In the genomic region with DNA sequence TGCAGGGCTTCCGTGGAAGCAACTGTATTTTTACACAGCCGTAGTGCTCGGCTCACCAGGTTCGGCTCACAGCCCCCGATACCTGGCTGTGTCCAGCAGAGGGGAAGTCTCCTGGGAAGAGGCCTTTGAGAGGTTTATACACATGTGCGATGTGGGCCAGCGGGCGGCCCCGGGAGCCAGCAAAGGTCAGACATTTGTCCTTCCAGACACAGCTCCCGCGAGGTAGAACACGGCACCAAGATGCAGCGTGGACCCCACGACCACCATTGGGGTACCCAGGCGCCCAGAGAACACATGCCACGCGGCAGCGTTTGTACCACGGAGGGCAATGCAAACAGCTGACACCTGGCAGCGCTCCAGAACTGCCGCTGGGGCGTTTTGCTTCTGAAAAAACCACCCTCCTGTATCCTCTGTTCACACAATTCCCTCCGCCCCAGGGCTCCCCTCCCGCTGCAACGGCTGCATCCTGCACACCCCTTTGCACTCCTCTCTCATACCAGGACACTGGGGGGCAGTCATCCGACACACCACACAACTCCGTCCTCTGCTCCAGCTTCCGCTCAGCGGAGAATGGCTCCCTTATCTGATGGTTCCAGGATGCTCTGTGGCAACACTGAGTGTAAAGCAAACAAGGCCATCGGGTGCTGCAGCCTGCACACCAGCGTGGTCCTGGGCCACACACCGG, we compare ENCODE assay signal across 8 cellular contexts.
DNase-seq lines count a peak whose midpoint lies in the region; ATAC-seq and TF ChIP-seq lines count a peak whose summit lies in the region.

No MANE protein-coding gene starts in this region.

- H3K27me3 Mint-ChIP-seq in chondrocyte (ENCODE audit: low read depth), result no peaks in the 10 kb centered on the region

- no peaks in the 10 kb centered on the region for H3K4me1 ChIP-seq in A673 (ENCODE audit: insufficient read depth, low read length, poor library complexity, severe bottlenecking)

- intact Hi-C loops in A673 (cut with micrococcal nuclease; ENCODE audit: unreplicated experiment), result loop anchor here (1.0 to 10.0 kb wide), 2 partner anchors 389 to 648 kb away; no protein-coding TSS in a partner anchor

- CTCF ChIA-PET in A673 (lab: Charles Lee), result interaction anchor here (0.8 kb wide), 1 partner anchor 389 kb away, joined by 3 read pairs; no protein-coding TSS in a partner anchor

- H3K9me3 Mint-ChIP-seq in chondrocyte (ENCODE audit: low read depth), result no peaks in the 10 kb centered on the region

- TF ChIP-seq CTCF in A673 (conservative IDR thresholded peaks at IDR 0.05; ENCODE audit: low read depth, low read length) (peak; percentile 53), chondrocyte (IDR thresholded peaks at IDR 0.05) (peak; percentile 83)

- H3K27ac ChIP-seq in A673 (ENCODE audit: low read depth, low read length, poor library complexity, severe bottlenecking), result no peak overlapping the region

- DNase-seq in A673 (ENCODE audit: low spot score), result peak; percentile 69
- peak; percentile 75 for DNase-seq in NCI-H2196 (lab: John Stamatoyannopoulos, UW; ENCODE audit: unreplicated experiment)
- DNase-seq in activated CD4-positive, CD25-positive, alpha-beta regulatory T cell treated with anti-CD3 and anti-CD28 coated beads, Interleukin-2, amount 50 U/mL, for 72 hours, result peak; percentile 55
- DNase-seq in chondrocyte (ENCODE audit: low spot score), result peak; percentile 91
- peak; percentile 91 for DNase-seq in left lobe of liver (ENCODE audit: low spot score)
- DNase-seq in stimulated activated CD4-positive, alpha-beta T cell treated with anti-CD3 and anti-CD28 coated beads, Interleukin-1b, Interleukin-23, amount 100 ng/mL, for 4 hours (ENCODE audit: low read depth in 2 of 2), result peak; percentile 37 to 46

- no peaks in the 10 kb centered on the region for H3K36me3 Mint-ChIP-seq in chondrocyte (ENCODE audit: low read depth)

- no peak overlapping the region for H3K27ac Mint-ChIP-seq in chondrocyte (ENCODE audit: unreplicated experiment)

- H3K4me3 Mint-ChIP-seq in chondrocyte (ENCODE audit: unreplicated experiment), result peak overlapping the region; percentile 17

- POLR2A ChIA-PET in A673 (lab: Charles Lee; ENCODE audit: low non-redundant PET), result no interaction called here

- H3K36me3 ChIP-seq in A673 (ENCODE audit: insufficient read depth, low read length, poor library complexity, severe bottlenecking), result no peaks in the 10 kb centered on the region

- ATAC-seq in GM21423 (IDR thresholded peaks at IDR 0.05; ENCODE audit: unreplicated experiment) (peak; percentile 57), left lobe of liver (peak; percentile 94), GM18867 (IDR thresholded peaks at IDR 0.05; ENCODE audit: unreplicated experiment) (no peak)

- H3K4me1 Mint-ChIP-seq in chondrocyte (ENCODE audit: low read depth), result peaks cover 18% of the 10 kb centered on the region

- no peaks in the 10 kb centered on the region for H3K27me3 ChIP-seq in A673 (replicated peaks; ENCODE audit: insufficient read depth, low read depth, low read length, poor library complexity)

- no peaks in the 10 kb centered on the region for H3K9me3 ChIP-seq in A673 (ENCODE audit: low read depth, low read length, poor library complexity, severe bottlenecking)

- no TSS peak for BruUV-seq in A673 (replicated peaks; lab: Mats Ljungman, UMichigan)

- no peak overlapping the region for H3K4me3 ChIP-seq in A673 (ENCODE audit: low read depth, low read length, poor library complexity, severe bottlenecking)
